In the genomic region with DNA sequence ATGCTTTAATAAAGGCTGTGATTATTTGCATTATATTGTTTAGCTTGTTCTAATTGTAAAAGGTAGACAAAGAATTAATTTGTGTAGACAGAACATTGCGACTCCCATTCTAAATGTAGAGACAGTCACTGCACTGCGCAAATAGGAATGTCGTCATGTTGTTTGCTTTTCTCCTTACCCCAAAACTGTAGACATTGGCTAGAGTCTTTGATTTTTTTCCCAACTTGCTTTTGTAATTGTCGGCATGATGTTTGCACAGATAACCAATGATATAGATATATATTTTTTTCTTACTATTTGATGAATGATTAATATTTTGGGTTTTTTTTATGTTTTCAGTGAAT, we compare ENCODE assay signal across 1 cellular context.
TF ChIP-seq lines count a peak whose summit lies in the region.

No MANE protein-coding gene starts in this region.

TF ChIP-seq in endothelial cell of umbilical vein, 7 proteins besides CTCF, POLR2A, EP300 and RAD21 (continued from another document):
- TF ChIP-seq, protein P1, sequence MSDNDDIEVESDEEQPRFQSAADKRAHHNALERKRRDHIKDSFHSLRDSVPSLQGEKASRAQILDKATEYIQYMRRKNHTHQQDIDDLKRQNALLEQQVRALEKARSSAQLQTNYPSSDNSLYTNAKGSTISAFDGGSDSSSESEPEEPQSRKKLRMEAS (IDR thresholded peaks at IDR 0.05; ENCODE audit: insufficient read depth, insufficient read length): no peak
- TF ChIP-seq GATA2 (IDR thresholded peaks at IDR 0.05; ENCODE audit: insufficient read depth, insufficient read length, low read depth, low read length) (no peak), JUN (IDR thresholded peaks at IDR 0.05; ENCODE audit: borderline replicate concordance, insufficient read depth, insufficient read length, low read depth) (no peak)
